ENCODE assay signal across 10 cellular contexts in the genomic region with DNA sequence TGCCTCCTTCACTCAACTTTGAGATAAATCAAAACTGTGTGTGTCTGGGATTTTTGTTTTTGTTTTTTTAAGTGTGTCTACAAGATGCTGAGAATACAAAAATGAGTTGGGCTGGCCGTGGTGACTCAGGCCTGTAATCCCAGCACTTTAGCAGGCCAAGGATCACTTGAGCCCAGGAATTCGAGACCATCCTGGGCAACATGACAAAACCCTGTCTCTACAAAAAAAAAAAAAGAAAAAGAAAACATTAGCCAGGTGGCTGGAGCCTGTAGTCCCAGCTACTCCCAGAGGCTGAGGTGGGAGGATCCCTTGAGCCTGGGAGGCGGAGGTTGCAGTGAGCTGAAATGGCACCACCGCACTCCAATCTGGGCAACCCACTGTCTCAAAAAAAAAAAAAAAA. TPM values are rescaled to one million over a fixed set of nuclear protein-coding genes. Genes with fewer than 3 reads are reported as not detected.
DNase-seq lines count a peak whose midpoint lies in the region; ATAC-seq and TF ChIP-seq lines count a peak whose summit lies in the region.
"Had no signal": no experiment of that assay in that cellular context is flagged by ENCODE, and none has a peak within 500 bp of the region (broad histone marks: within the 10 kb centered on the region; RNA-seq: fewer than 3 reads in every experiment).

No MANE protein-coding gene starts in this region.

- no peaks in the 10 kb centered on the region for H3K9me3 ChIP-seq in adrenal gland (replicated peaks in 1 of 3)

- H3K4me3 Mint-ChIP-seq in activated naive CD4-positive, alpha-beta T cell treated with anti-CD3 and anti-CD28 coated beads for 36 hours: no peak overlapping the region

- H3K36me3 ChIP-seq in adrenal gland (replicated peaks in 1 of 2) (no peaks in the 10 kb centered on the region), kidney epithelial cell (ENCODE audit: control insufficient read depth, insufficient read depth, low read length) (no peaks in the 10 kb centered on the region)

- no peak for ATAC-seq in HG02642 (IDR thresholded peaks at IDR 0.05; ENCODE audit: poor library complexity, unreplicated experiment)

- no peak for TF ChIP-seq POLR2A in adrenal gland (IDR thresholded peaks at IDR 0.05)

- no peaks in the 10 kb centered on the region for H3K9me3 Mint-ChIP-seq in activated naive CD4-positive, alpha-beta T cell treated with anti-CD3 and anti-CD28 coated beads for 36 hours
- H3K9me3 Mint-ChIP-seq: CD4-positive, CD25-positive, alpha-beta regulatory T cell had no signal

- H3K27ac ChIP-seq in adrenal gland: peak overlapping the region in 2 of 5 donors; percentile 22 to 41
- H3K27ac ChIP-seq: coronary artery had no signal

- H3K4me1 ChIP-seq in adrenal gland (replicated peaks in 1 of 2): peaks cover 9 to 19% of the 10 kb centered on the region in 2 donors

- no peaks in the 10 kb centered on the region for H3K27me3 Mint-ChIP-seq in activated naive CD4-positive, alpha-beta T cell treated with anti-CD3 and anti-CD28 coated beads for 36 hours (ENCODE audit: low read depth)
- H3K27me3 Mint-ChIP-seq: CD4-positive, CD25-positive, alpha-beta regulatory T cell had no signal

- H3K4me1 Mint-ChIP-seq in activated naive CD4-positive, alpha-beta T cell treated with anti-CD3 and anti-CD28 coated beads for 36 hours (ENCODE audit: low read depth): peaks cover 15% of the 10 kb centered on the region

- CTCF ChIA-PET in activated naive CD4-positive, alpha-beta T cell treated with anti-CD3 and anti-CD28 coated beads for 36 hours (lab: Charles Lee): interaction anchor here (0.7 kb wide), 1 partner anchor 44 kb away, joined by 3 read pairs; no protein-coding TSS in a partner anchor

- H3K4me3 ChIP-seq in adrenal gland: no peak overlapping the region
- H3K4me3 ChIP-seq in kidney epithelial cell (ENCODE audit: low read depth, low read length): no peak overlapping the region
- H3K4me3 ChIP-seq: coronary artery had no signal

- H3K27me3 ChIP-seq in adrenal gland: no peaks in the 10 kb centered on the region
- no peaks in the 10 kb centered on the region for H3K27me3 ChIP-seq in kidney epithelial cell (ENCODE audit: control insufficient read depth, insufficient read depth, low read length)

- DNase-seq in AG08395 (ENCODE audit: low spot score): peak; percentile 42
- DNase-seq in HK-2 (ENCODE audit: unreplicated experiment): peak; percentile 77
- peak in 6 of 7 donors; percentile 55 to 72 (median 68) for DNase-seq in adrenal gland
- peak; percentile 88 for DNase-seq in kidney epithelial cell (ENCODE audit: low read depth)
- DNase-seq in DMS79 (lab: John Stamatoyannopoulos, UW): no peak
- no peak for DNase-seq in activated naive CD4-positive, alpha-beta T cell treated with anti-CD3 and anti-CD28 coated beads for 36 hours
- no peak for DNase-seq in LoVo (ENCODE audit: low spot score)
- DNase-seq: CD4-positive, CD25-positive, alpha-beta regulatory T cell had no signal

- no peak for TF ChIP-seq CTCF in adrenal gland (IDR thresholded peaks at IDR 0.05)
- TF ChIP-seq CTCF in kidney epithelial cell (IDR thresholded peaks at IDR 0.05; ENCODE audit: insufficient read depth, low read length, poor library complexity, severe bottlenecking): no peak

- no peak overlapping the region for H3K27ac Mint-ChIP-seq in activated naive CD4-positive, alpha-beta T cell treated with anti-CD3 and anti-CD28 coated beads for 36 hours
- H3K27ac Mint-ChIP-seq: CD4-positive, CD25-positive, alpha-beta regulatory T cell had no signal

- 47 to 61% (median 54%) methylated on average over 4 of the region's 4 CpGs for WGBS in adrenal gland, 4 donors

- peaks cover 14% of the 10 kb centered on the region for H3K36me3 Mint-ChIP-seq in activated naive CD4-positive, alpha-beta T cell treated with anti-CD3 and anti-CD28 coated beads for 36 hours (ENCODE audit: low read depth)
- H3K36me3 Mint-ChIP-seq: CD4-positive, CD25-positive, alpha-beta regulatory T cell had no signal

- intact Hi-C loops in adrenal gland (cut with DNase I): no loop called here
- intact Hi-C loops in activated naive CD4-positive, alpha-beta T cell treated with anti-CD3 and anti-CD28 coated beads for 36 hours (cut with micrococcal nuclease): no loop called here

RNA-seq across cellular contexts. Expression of a gene that starts 21.0 kb away (rescaled TPM):
- total RNA-seq in adrenal gland (100 to 1,000 TPM; 371 to 518 (median 477) TPM), kidney epithelial cell (662 and 691 TPM in 2 replicates)
- 100 to 1,000 TPM; 172 to 866 (median 228) TPM for polyA plus RNA-seq in adrenal gland
- total RNA-seq in activated naive CD4-positive, alpha-beta T cell treated with anti-CD3 and anti-CD28 coated beads for 36 hours: 100 to 1,000 TPM; 679 to 704 TPM

RNA-seq across cellular contexts. Expression of a gene that starts 21.5 kb away (rescaled TPM):
- total RNA-seq in adrenal gland: 10 to 100 TPM in 3 of 8 donors, 1 to 10 TPM in 5; 6.2 to 21.7 (median 7.8) TPM
- polyA plus RNA-seq in adrenal gland: 10 to 100 TPM in 1 of 3 donors, 1 to 10 TPM in 2; 2.3 to 17.5 (median 3.5) TPM
- 4.5 and 6.7 TPM in 2 replicates for total RNA-seq in kidney epithelial cell
- total RNA-seq in activated naive CD4-positive, alpha-beta T cell treated with anti-CD3 and anti-CD28 coated beads for 36 hours: 10 to 100 TPM; 19.2 to 19.3 TPM

RNA-seq across cellular contexts. Expression of a gene that starts 37.8 kb away (rescaled TPM):
- total RNA-seq in adrenal gland (10 to 100 TPM in 1 of 8 donors, 1 to 10 TPM in 7; 1.3 to 23.4 (median 3.9) TPM), kidney epithelial cell (3.5 and 4.6 TPM in 2 replicates)
- polyA plus RNA-seq in adrenal gland: 1 to 10 TPM in 2 of 3 donors, under 1 TPM in 1; 0.81 to 2.1 (median 1.9) TPM
- total RNA-seq in activated naive CD4-positive, alpha-beta T cell treated with anti-CD3 and anti-CD28 coated beads for 36 hours: 1 to 10 TPM; 2.7 to 3.8 TPM

Comparison
In these comparisons a context has a peak if more than half of its experiments do, and no peak if none do; other contexts are left out.
1. DNase-seq: peak in AG08395 (single experiment), HK-2 (single experiment), adrenal gland (6 of 7) and kidney epithelial cell (single experiment); none in DMS79 (single experiment), activated naive CD4-positive, alpha-beta T cell treated with anti-CD3 and anti-CD28 coated beads for 36 hours (single experiment) and LoVo (single experiment).